In the genomic region with DNA sequence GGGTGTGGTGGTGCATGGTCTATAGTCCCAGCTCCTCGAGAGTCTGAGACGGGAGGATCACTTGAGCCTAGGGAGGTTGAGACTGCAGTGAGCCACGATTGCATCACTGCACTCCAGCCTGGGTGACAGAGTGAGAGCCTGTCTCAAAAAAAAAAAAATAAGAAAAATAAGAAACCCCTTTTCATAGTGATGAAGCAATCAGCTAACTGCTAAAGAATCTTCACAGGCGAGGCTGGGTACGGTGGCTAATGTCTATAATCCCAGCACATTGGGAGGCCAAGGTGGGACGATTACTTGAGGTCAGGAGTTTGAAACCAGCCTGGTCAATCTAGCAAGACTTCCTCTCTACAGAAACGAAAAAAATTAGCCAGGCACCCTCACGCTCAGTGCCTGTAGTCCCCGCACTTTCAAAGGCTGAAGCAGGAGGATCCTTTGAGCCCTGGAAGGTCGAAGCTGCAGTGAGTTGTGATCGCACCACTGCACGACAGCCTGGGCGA, we compare ENCODE assay signal across 11 cellular contexts. TPM values are rescaled to one million over a fixed set of nuclear protein-coding genes. Genes with fewer than 3 reads are reported as not detected.
A peak's percentile ranks its signal among the peaks of the same experiment; 100 is the strongest.
DNase-seq lines count a peak whose midpoint lies in the region; ATAC-seq and TF ChIP-seq lines count a peak whose summit lies in the region.
"Had no signal": no experiment of that assay in that cellular context is flagged by ENCODE, and none has a peak within 500 bp of the region (broad histone marks: within the 10 kb centered on the region; RNA-seq: fewer than 3 reads in every experiment).

No MANE protein-coding gene starts in this region.

- H3K4me3 ChIP-seq in tibial nerve (peak overlapping the region in 1 of 4 donors; percentile 6), right lobe of liver (no peak overlapping the region)
- H3K4me3 ChIP-seq: mucosa of descending colon had no signal

- intact Hi-C loops in right lobe of liver (cut with DNase I): loop anchor here in 1 of 2 donors (10.0 kb wide), 1 partner anchor 362 kb away; no protein-coding TSS in a partner anchor

- TF ChIP-seq POLR2A in tibial nerve (IDR thresholded peaks at IDR 0.05) (no peak), right lobe of liver (IDR thresholded peaks at IDR 0.05) (no peak)

- TF ChIP-seq CTCF in tibial nerve (IDR thresholded peaks at IDR 0.05): no peak
- no peak for TF ChIP-seq CTCF in right lobe of liver (IDR thresholded peaks at IDR 0.05)

- 78 to 79% methylated on average over 13 of the region's 13 CpGs for WGBS in tibial nerve, 2 donors
- 51% methylated on average over 4 of the region's 13 CpGs for WGBS in right lobe of liver (ENCODE audit: insufficient coverage, low coverage, low lambda C conversion rate, missing lambda C conversion rate)

- in situ Hi-C loops in ACHN (cut with HindIII; ENCODE audit: low pct_ligation_motif_present, low pct_unique_long_range_greater_than_20kb, low sequenced_read_pairs): loop anchor here (25.0 kb wide), 1 partner anchor 99 kb away; the partner anchor contains the start of genes SLFN12 and SLFN13

- no peak for TF ChIP-seq EP300 in tibial nerve (IDR thresholded peaks at IDR 0.05)

- H3K36me3 ChIP-seq in tibial nerve: no peaks in the 10 kb centered on the region
- no peaks in the 10 kb centered on the region for H3K36me3 ChIP-seq in right lobe of liver

- H3K27me3 ChIP-seq in tibial nerve (no peaks in the 10 kb centered on the region), right lobe of liver (no peaks in the 10 kb centered on the region)

- H3K9me3 ChIP-seq in tibial nerve (no peaks in the 10 kb centered on the region), right lobe of liver (no peaks in the 10 kb centered on the region)
- H3K9me3 ChIP-seq: mucosa of descending colon had no signal

- H3K27ac ChIP-seq in tibial nerve (peak overlapping the region in 3 of 4 donors; percentile 46 to 76 (median 55)), right lobe of liver (peak overlapping the region in 1 of 3 donors; percentile 20)

- DNase-seq in activated gamma-delta T cell treated with Interleukin-2 at 50 U/mL for 16 hours (peak; percentile 20), activated gamma-delta T cell (lab: John Stamatoyannopoulos, UW) (no peak), iris pigment epithelial cell (ENCODE audit: low read depth) (peak; percentile 8), tibial nerve (ENCODE audit: low spot score in 2 of 2) (no peak), ACHN (no peak), right lobe of liver (no peak)
- DNase-seq in activated CD4-positive, alpha-beta T cell treated with anti-CD3 and anti-CD28 coated beads, Interleukin-2, amount 50 U/mL, for 1 hour: peak; percentile 17
- DNase-seq: foreskin melanocyte, mucosa of descending colon had no signal

- ATAC-seq in GM18519 (IDR thresholded peaks at IDR 0.05; ENCODE audit: low FRiP score, unreplicated experiment) (no peak), right lobe of liver (no peak)

- H3K4me1 ChIP-seq in tibial nerve (peaks cover 0 to 39% (median 13%) of the 10 kb centered on the region in 4 donors), right lobe of liver (peaks cover 0 to 21% (median 8%) of the 10 kb centered on the region in 4 donors)

RNA-seq across cellular contexts. Expression of gene SLFN12L, which starts 0.8 kb away (rescaled TPM):
- 1 to 10 TPM; 1.2 to 2.0 (median 1.4) TPM for total RNA-seq in tibial nerve
- 1 to 10 TPM in 1 of 6 experiments, under 1 TPM in 4, not detected in 1; 0.32 to 2.6 (median 0.69) TPM for total RNA-seq in right lobe of liver

RNA-seq across cellular contexts. Expression of gene SLFN14, which starts 23.9 kb away (rescaled TPM):
- total RNA-seq in tibial nerve (not detected), right lobe of liver (under 1 TPM in 2 of 6 experiments, not detected in 4; 0.12 to 0.42 TPM)
- total RNA-seq: bronchial epithelial cell, mucosa of descending colon had no signal

RNA-seq across cellular contexts. Expression of gene PEX12, which starts 41.7 kb away (rescaled TPM):
- total RNA-seq in tibial nerve: 10 to 100 TPM in 2 of 4 donors, 1 to 10 TPM in 2; 4.2 to 10.8 (median 9.7) TPM
- 1 to 10 TPM; 2.9 to 6.4 (median 4.3) TPM for total RNA-seq in right lobe of liver

RNA-seq across cellular contexts. Expression of gene AP2B1, which starts 50.4 kb away (rescaled TPM):
- 10 to 100 TPM; 59.9 to 77.7 (median 62.0) TPM for total RNA-seq in tibial nerve
- total RNA-seq in right lobe of liver: 10 to 100 TPM; 33.8 to 62.7 (median 40.8) TPM

Comparison
In these comparisons a context has a peak if more than half of its experiments do, and no peak if none do; other contexts are left out.
1. DNase-seq: peak in activated gamma-delta T cell treated with Interleukin-2 at 50 U/mL for 16 hours (single experiment), activated CD4-positive, alpha-beta T cell treated with anti-CD3 and anti-CD28 coated beads, Interleukin-2, amount 50 U/mL, for 1 hour (single experiment) and iris pigment epithelial cell (single experiment); none in activated gamma-delta T cell (single experiment), tibial nerve (0 of 2), ACHN (single experiment) and right lobe of liver (0 of 3).